In genomic region chr1:48678684-48679083, GRCh38 we compare ENCODE assay signal across 22 cellular contexts.
DNase-seq lines count a peak whose midpoint lies in the region; ATAC-seq and TF ChIP-seq lines count a peak whose summit lies in the region.
"Had no signal": no experiment of that assay in that cellular context is flagged by ENCODE, and none has a peak within 500 bp of the region (broad histone marks: within the 10 kb centered on the region; RNA-seq: fewer than 3 reads in every experiment).

No MANE protein-coding gene starts in this region.

- H3K4me1 Mint-ChIP-seq in Caco-2 (ENCODE audit: low read depth, unreplicated experiment) (no peaks in the 10 kb centered on the region), MCF 10A (ENCODE audit: insufficient read depth, unreplicated experiment) (peaks cover 20% of the 10 kb centered on the region)
- H3K4me1 Mint-ChIP-seq: activated CD4-positive, alpha-beta memory T cell treated with anti-CD3 and anti-CD28 coated beads, Interleukin-2, amount 10 ng/mL, durations not matched to agents 7 days and 5 days had no signal

- TF ChIP-seq CTCF in Caco-2 (IDR thresholded peaks at IDR 0.05; ENCODE audit: insufficient read depth in 1 of 2, low read depth in 1 of 2, low read length in 1 of 2, severe bottlenecking in 1 of 2, unreplicated experiment in 1 of 2), result no peak
- no peak for TF ChIP-seq CTCF in MCF 10A (IDR thresholded peaks at IDR 0.05; ENCODE audit: unreplicated experiment)

- H3K36me3 ChIP-seq in Caco-2 (ENCODE audit: control insufficient read depth, insufficient read depth, low read length), result no peaks in the 10 kb centered on the region
- H3K36me3 ChIP-seq: adrenal gland, left ventricle myocardium inferior, MG63, tibial nerve had no signal

- H3K4me3 Mint-ChIP-seq in Caco-2 (ENCODE audit: unreplicated experiment), result no peak overlapping the region
- H3K4me3 Mint-ChIP-seq in MCF 10A (ENCODE audit: unreplicated experiment), result no peak overlapping the region
- H3K4me3 Mint-ChIP-seq: activated CD4-positive, alpha-beta memory T cell treated with anti-CD3 and anti-CD28 coated beads, Interleukin-2, amount 10 ng/mL, durations not matched to agents 7 days and 5 days had no signal

- H3K27ac Mint-ChIP-seq in Caco-2 (ENCODE audit: unreplicated experiment) (no peak overlapping the region), MCF 10A (ENCODE audit: low read depth, unreplicated experiment) (no peak overlapping the region)
- H3K27ac Mint-ChIP-seq: activated CD4-positive, alpha-beta memory T cell treated with anti-CD3 and anti-CD28 coated beads, Interleukin-2, amount 10 ng/mL, durations not matched to agents 7 days and 5 days had no signal

- DNase-seq in left cardiac atrium (no peak), Caco-2 (no peak), MCF 10A (ENCODE audit: unreplicated experiment) (no peak)
- DNase-seq: activated CD4-positive, alpha-beta memory T cell treated with anti-CD3 and anti-CD28 coated beads, Interleukin-2, amount 10 ng/mL, durations not matched to agents 7 days and 5 days; activated CD4-positive, CD25-positive, alpha-beta regulatory T cell; activated gamma-delta T cell treated with Interleukin-2 at 50 U/mL for 16 hours; activated T-cell treated with anti-CD3 and anti-CD28 coated beads for 4 hours; adrenal gland; DND-41; head of caudate nucleus; left ventricle myocardium inferior; MG63; NCI-H1417 treated with DMSO at 0.1 percent for 48 hours; NCI-H524; posterior cingulate gyrus; stimulated activated CD4-positive, alpha-beta T cell treated with anti-CD3 and anti-CD28 coated beads, Interleukin-2, amount 100 ng/mL, for 24 hours; stimulated activated naive CD4-positive, alpha-beta T cell treated with Interleukin-2 at 50 U/mL for 16 hours had no signal

- H3K27me3 Mint-ChIP-seq in Caco-2 (ENCODE audit: insufficient read depth, unreplicated experiment), result no peaks in the 10 kb centered on the region
- no peaks in the 10 kb centered on the region for H3K27me3 Mint-ChIP-seq in MCF 10A (ENCODE audit: insufficient read depth, unreplicated experiment)

- intact Hi-C loops in left cardiac atrium (cut with DNase I) (loop anchor here in 1 of 2 donors (5.0 kb wide), 1 partner anchor 139 kb away; no protein-coding TSS in a partner anchor), Caco-2 (cut with micrococcal nuclease; ENCODE audit: unreplicated experiment) (no loop called here), MCF 10A (cut with micrococcal nuclease) (loop anchor here (5.0 to 10.0 kb wide), 2 partner anchors 189 to 1666 kb away; no protein-coding TSS in a partner anchor)

- BruUV-seq in Caco-2 (replicated peaks; lab: Mats Ljungman, UMichigan) (no TSS peak), MCF 10A (replicated peaks; lab: Mats Ljungman, UMichigan) (no TSS peak)

- no peaks in the 10 kb centered on the region for H3K4me1 ChIP-seq in Caco-2
- H3K4me1 ChIP-seq: left ventricle myocardium inferior, tibial nerve had no signal

- no peaks in the 10 kb centered on the region for H3K9me3 ChIP-seq in Caco-2
- H3K9me3 ChIP-seq: adrenal gland, left ventricle myocardium inferior, MG63, tibial nerve had no signal

- POLR2A ChIA-PET in Caco-2 (lab: Charles Lee), result no interaction called here
- POLR2A ChIA-PET in MCF 10A (lab: Yijun Ruan, JAX), result no interaction called here

- H3K9me3 Mint-ChIP-seq in Caco-2 (ENCODE audit: unreplicated experiment) (no peaks in the 10 kb centered on the region), MCF 10A (ENCODE audit: unreplicated experiment) (no peaks in the 10 kb centered on the region)
- H3K9me3 Mint-ChIP-seq: activated CD4-positive, alpha-beta memory T cell treated with anti-CD3 and anti-CD28 coated beads, Interleukin-2, amount 10 ng/mL, durations not matched to agents 7 days and 5 days had no signal

- H3K4me3 ChIP-seq in Caco-2 (ENCODE audit: low read depth, low read length), result no peak overlapping the region
- H3K4me3 ChIP-seq: adrenal gland, left ventricle myocardium inferior, MG63, tibial nerve had no signal

- ATAC-seq in GM19025 (IDR thresholded peaks at IDR 0.05; ENCODE audit: low read depth, unreplicated experiment) (peak; percentile 42), HG02588 (IDR thresholded peaks at IDR 0.05; ENCODE audit: unreplicated experiment) (peak; percentile 62), HG03378 (IDR thresholded peaks at IDR 0.05; ENCODE audit: unreplicated experiment) (peak; percentile 56), left cardiac atrium (no peak), GM19397 (IDR thresholded peaks at IDR 0.05; ENCODE audit: unreplicated experiment) (no peak)

- H3K27me3 ChIP-seq in Caco-2 (replicated peaks; ENCODE audit: control insufficient read depth, insufficient read depth, low read length), result no peaks in the 10 kb centered on the region
- H3K27me3 ChIP-seq: adrenal gland, MG63, tibial nerve had no signal

- CTCF ChIA-PET in Caco-2 (lab: Charles Lee) (interaction anchor here (2.0 kb wide), 1 partner anchor 75 kb away, joined by 4 read pairs; no protein-coding TSS in a partner anchor), MCF 10A (lab: Yijun Ruan, JAX) (interaction anchor here (0.8 to 11.6 kb wide), 17 partner anchors 10 to 1734 kb away, joined by 3 to 159 read pairs (median 11); no protein-coding TSS in a partner anchor)

- H3K36me3 Mint-ChIP-seq in Caco-2 (ENCODE audit: insufficient read depth, unreplicated experiment) (no peaks in the 10 kb centered on the region), MCF 10A (ENCODE audit: insufficient read depth, unreplicated experiment) (peaks cover 7% of the 10 kb centered on the region)

Comparison
In these comparisons a context has a peak if more than half of its experiments do, and no peak if none do; other contexts are left out.
1. ATAC-seq: peak in GM19025 (single experiment), HG02588 (single experiment) and HG03378 (single experiment); none in left cardiac atrium (0 of 2) and GM19397 (single experiment).